Comparison of ENCODE assay signal across 8 cellular contexts in genomic region chr17:79778504-79779087, GRCh38.
DNase-seq lines count a peak whose midpoint lies in the region; ATAC-seq, FAIRE-seq and TF ChIP-seq lines count a peak whose summit lies in the region.

No MANE protein-coding gene starts in this region.

- no peaks in the 10 kb centered on the region for H3K27me3 ChIP-seq in SU-DHL-6 (ENCODE audit: low read length)

- H3K79me2 ChIP-seq in SU-DHL-6 (ENCODE audit: insufficient read depth, low read length) = peaks cover 9% of the 10 kb centered on the region; the same call in 1 of the 2 replicates

- FAIRE-seq in H54 (lab: Jason Lieb, UNC) = no peak

- H2AFZ ChIP-seq in SU-DHL-6 (ENCODE audit: low read depth, low read length, severe bottlenecking) = peak overlapping the region; percentile 86

- no peak overlapping the region for H3K27ac Mint-ChIP-seq in stimulated activated effector memory CD8-positive, alpha-beta T cell treated with anti-CD3 and anti-CD28 coated beads, Interleukin-12 subunit alpha, Interleukin-12 subunit beta, amount 100 ng/mL, for 72 hours

- peak overlapping the region; percentile 53 for H3K27ac ChIP-seq in SU-DHL-6 (ENCODE audit: low read depth, low read length)

- no peaks in the 10 kb centered on the region for H3K9me3 Mint-ChIP-seq in stimulated activated effector memory CD8-positive, alpha-beta T cell treated with anti-CD3 and anti-CD28 coated beads, Interleukin-12 subunit alpha, Interleukin-12 subunit beta, amount 100 ng/mL, for 72 hours

- H3K9ac ChIP-seq in ES-I3 (ENCODE audit: low read depth, low read length) (peak overlapping the region; percentile 68; the same call in 1 of the 2 replicates), SU-DHL-6 (ENCODE audit: low read length) (peak overlapping the region; percentile 88)

- TF ChIP-seq POLR2A in H54 (IDR thresholded peaks at IDR 0.05; ENCODE audit: low read depth, low read length) = no peak

- H3K4me1 Mint-ChIP-seq in stimulated activated effector memory CD8-positive, alpha-beta T cell treated with anti-CD3 and anti-CD28 coated beads, Interleukin-12 subunit alpha, Interleukin-12 subunit beta, amount 100 ng/mL, for 72 hours = peaks cover 6% of the 10 kb centered on the region

- DNase-seq in germinal center (ENCODE audit: low spot score) (peak; percentile 57), H54 (ENCODE audit: insufficient read length, low spot score) (no peak), kidney tubule cell (ENCODE audit: low spot score) (no peak)
- DNase-seq in stimulated activated effector memory CD8-positive, alpha-beta T cell treated with anti-CD3 and anti-CD28 coated beads, Interleukin-12 subunit alpha, Interleukin-12 subunit beta, amount 100 ng/mL, for 72 hours (ENCODE audit: low spot score in 2 of 2) = no peak

- no peaks in the 10 kb centered on the region for H4K20me1 ChIP-seq in SU-DHL-6 (ENCODE audit: low read depth, low read length)

- H3K9me3 ChIP-seq in ES-I3 (ENCODE audit: control insufficient read depth, insufficient read depth, low read length) (no peaks in the 10 kb centered on the region), SU-DHL-6 (ENCODE audit: insufficient read depth, low read length) (no peaks in the 10 kb centered on the region)

- H3K4me1 ChIP-seq in ES-I3 (ENCODE audit: insufficient read depth, low read length) = peaks cover 13% of the 10 kb centered on the region; the same call in 1 of the 2 replicates

- H3K36me3 ChIP-seq in ES-I3 (ENCODE audit: insufficient read depth, low read length) = peaks cover 5% of the 10 kb centered on the region; the same call in 1 of the 2 replicates
- H3K36me3 ChIP-seq in SU-DHL-6 (ENCODE audit: low read length) = no peaks in the 10 kb centered on the region

- ATAC-seq in HG03196 (IDR thresholded peaks at IDR 0.05; ENCODE audit: unreplicated experiment) = peak; percentile 5
- peak; percentile 9 for ATAC-seq in stimulated activated effector memory CD8-positive, alpha-beta T cell treated with anti-CD3 and anti-CD28 coated beads, Interleukin-12 subunit alpha, Interleukin-12 subunit beta, amount 100 ng/mL, for 72 hours
- no peak for ATAC-seq in HG02852 (IDR thresholded peaks at IDR 0.05; ENCODE audit: unreplicated experiment)

- H3K4me3 ChIP-seq in SU-DHL-6 (ENCODE audit: insufficient read depth, low read length, poor library complexity, severe bottlenecking) = peak overlapping the region; percentile 75

- TF ChIP-seq CTCF in SU-DHL-6 (IDR thresholded peaks at IDR 0.05; ENCODE audit: insufficient read depth, low read length, poor library complexity, severe bottlenecking) = no peak

- H3K9me2 ChIP-seq in SU-DHL-6 (replicated peaks; ENCODE audit: insufficient read depth, low read length) = no peaks in the 10 kb centered on the region

- H3F3A ChIP-seq in SU-DHL-6 (ENCODE audit: insufficient read depth) = peaks cover 6% of the 10 kb centered on the region

- H3K4me3 Mint-ChIP-seq in stimulated activated effector memory CD8-positive, alpha-beta T cell treated with anti-CD3 and anti-CD28 coated beads, Interleukin-12 subunit alpha, Interleukin-12 subunit beta, amount 100 ng/mL, for 72 hours = peak overlapping the region; percentile 78

- H3K36me3 Mint-ChIP-seq in stimulated activated effector memory CD8-positive, alpha-beta T cell treated with anti-CD3 and anti-CD28 coated beads, Interleukin-12 subunit alpha, Interleukin-12 subunit beta, amount 100 ng/mL, for 72 hours = peaks cover 7% of the 10 kb centered on the region

- H3K4me2 ChIP-seq in SU-DHL-6 (ENCODE audit: low read depth, low read length, poor library complexity, severe bottlenecking) = peak overlapping the region; percentile 59
